Comparison of ENCODE assay signal across 8 cellular contexts in genomic region chr19:14136509-14137281, GRCh38. TPM values are rescaled to one million over a fixed set of nuclear protein-coding genes. Genes with fewer than 3 reads are reported as not detected.
DNase-seq lines count a peak whose midpoint lies in the region; ATAC-seq and TF ChIP-seq lines count a peak whose summit lies in the region.

Gene ASF1B, minus strand, starts transcription at chr19:14136589. Its CDS starts 133 bp downstream, at chr19:14136456.

- TF ChIP-seq CTCF in ascending aorta (IDR thresholded peaks at IDR 0.05) (peak; percentile 86 to 91 (median 86)), right atrium auricular region (IDR thresholded peaks at IDR 0.05) (peak; percentile 75 to 87), psoas muscle (IDR thresholded peaks at IDR 0.05) (peak; percentile 80), uterus (IDR thresholded peaks at IDR 0.05) (peak; percentile 89 to 99 (median 97))

- 0% methylated on average over 68 to 78 of the region's 78 CpGs for WGBS in psoas muscle, 3 donors

- H3K4me1 ChIP-seq in ascending aorta (peaks cover 11 to 21% of the 10 kb centered on the region in 2 donors), right atrium auricular region (peaks cover 0 to 29% of the 10 kb centered on the region in 2 donors), psoas muscle (peaks cover 25% of the 10 kb centered on the region), uterus (peaks cover 0 to 6% of the 10 kb centered on the region in 2 donors)

- ATAC-seq in GM18502 (IDR thresholded peaks at IDR 0.05; ENCODE audit: poor library complexity, unreplicated experiment), result peak; percentile 80
- peak; percentile 87 for ATAC-seq in HG02970 (IDR thresholded peaks at IDR 0.05; ENCODE audit: low FRiP score, unreplicated experiment)
- peak; percentile 85 to 89 (median 87) for ATAC-seq in psoas muscle

- H3K27me3 ChIP-seq in ascending aorta (no peaks in the 10 kb centered on the region), right atrium auricular region (no peaks in the 10 kb centered on the region), psoas muscle (ENCODE audit: insufficient read depth in 3 of 3, low read length in 2 of 3) (no peaks in the 10 kb centered on the region), uterus (no peaks in the 10 kb centered on the region)

- H3K27ac ChIP-seq in ascending aorta, result peak within 1 kb of the TSS; percentile 98
- peak within 1 kb of the TSS; percentile 90 to 95 for H3K27ac ChIP-seq in right atrium auricular region
- H3K27ac ChIP-seq in psoas muscle, result peak within 1 kb of the TSS; percentile 98
- peak within 1 kb of the TSS; percentile 92 to 93 for H3K27ac ChIP-seq in uterus

- peak within 1 kb of the TSS; percentile 76 to 85 for H3K4me3 ChIP-seq in ascending aorta
- H3K4me3 ChIP-seq in right atrium auricular region, result peak within 1 kb of the TSS; percentile 72 to 73
- H3K4me3 ChIP-seq in psoas muscle, result peak within 1 kb of the TSS; percentile 79
- H3K4me3 ChIP-seq in uterus, result peak within 1 kb of the TSS; percentile 59 to 71

- H3K36me3 ChIP-seq in ascending aorta, result no peaks in the 10 kb centered on the region
- no peaks in the 10 kb centered on the region for H3K36me3 ChIP-seq in right atrium auricular region
- no peaks in the 10 kb centered on the region for H3K36me3 ChIP-seq in psoas muscle (ENCODE audit: insufficient read depth in 1 of 2, low read depth in 1 of 2)
- H3K36me3 ChIP-seq in uterus, result no peaks in the 10 kb centered on the region

- DNase-seq in NCI-H187 treated with DMSO at 0.1 percent for 48 hours (lab: John Stamatoyannopoulos, UW) (peak; percentile 86), ascending aorta (ENCODE audit: low spot score in 2 of 2) (peak; percentile 98 to 99), right atrium auricular region (ENCODE audit: low spot score) (peak; percentile 100), psoas muscle (peak; percentile 99 to 100), uterus (peak; percentile 99)

- TF ChIP-seq POLR2A in uterus (IDR thresholded peaks at IDR 0.05), result peak; percentile 60 to 80

- no peaks in the 10 kb centered on the region for H3K9me3 ChIP-seq in ascending aorta
- no peaks in the 10 kb centered on the region for H3K9me3 ChIP-seq in right atrium auricular region
- no peaks in the 10 kb centered on the region for H3K9me3 ChIP-seq in psoas muscle
- H3K9me3 ChIP-seq in uterus, result no peaks in the 10 kb centered on the region

- intact Hi-C loops in T-helper 2 cell treated with Interferon-gamma antibody and Interleukin-4, amounts not matched to agents 100 ng/mL and 5 ng/mL, for 36 hours (cut with micrococcal nuclease), result loop anchor here (1.0 to 5.0 kb wide), 13 partner anchors 13 to 988 kb away; partner anchors contain the start of genes ADGRL1, DDX39A, GIPC1 and PRKACA
- intact Hi-C loops in ascending aorta (cut with DNase I), result loop anchor here (1.0 to 5.0 kb wide), 11 partner anchors 18 to 393 kb away; partner anchors contain the start of genes ADGRL1, DDX39A, RFX1 and TECR
- intact Hi-C loops in psoas muscle (cut with DNase I), result loop anchor here in 1 of 2 donors (1.0 to 5.0 kb wide), 3 partner anchors 22 to 259 kb away; partner anchors contain the start of gene NANOS3
- intact Hi-C loops in uterus (cut with DNase I; ENCODE audit: low total_unique reads), result loop anchor here (5.0 kb wide), 1 partner anchor 211 kb away; no protein-coding TSS in a partner anchor

RNA-seq across cellular contexts. Expression of gene ASF1B, which starts in this region (rescaled TPM):
- total RNA-seq in T-helper 2 cell treated with Interferon-gamma antibody and Interleukin-4, amounts not matched to agents 100 ng/mL and 5 ng/mL, for 36 hours, result 114 and 117 TPM in 2 replicates
- total RNA-seq in ascending aorta, result 7.8 TPM
- total RNA-seq in right atrium auricular region, result 1 to 10 TPM in 1 of 2 donors, under 1 TPM in 1; 0.43 to 1.4 TPM
- total RNA-seq in psoas muscle, result 1 to 10 TPM in 1 of 4 donors, under 1 TPM in 2, not detected in 1; 0.63 to 6.0 (median 0.84) TPM
- 1 to 10 TPM in 2 of 3 donors, under 1 TPM in 1; 0.20 to 1.2 (median 1.0) TPM for polyA plus RNA-seq in psoas muscle
- total RNA-seq in uterus, result 10 to 100 TPM in 1 of 4 donors, not detected in 3; 16.7 TPM

Comparison
In these comparisons a context has a peak if more than half of its experiments do, and no peak if none do; other contexts are left out.
1. Peak in every context shown above with its lines: DNase-seq, ATAC-seq, H3K4me3 ChIP-seq and H3K27ac ChIP-seq.